In genomic region chr16:81798311-81799137, GRCh38 we compare ENCODE assay signal across 8 cellular contexts. TPM values are rescaled to one million over a fixed set of nuclear protein-coding genes. Genes with fewer than 3 reads are reported as not detected.
DNase-seq lines count a peak whose midpoint lies in the region; ATAC-seq and FAIRE-seq lines count a peak whose summit lies in the region.

No MANE protein-coding gene starts in this region.

- H3K4me3 Mint-ChIP-seq in stimulated activated effector memory CD8-positive, alpha-beta T cell treated with anti-CD3 and anti-CD28 coated beads, Interleukin-12 subunit alpha, Interleukin-12 subunit beta, amount 100 ng/mL, for 72 hours, result peak overlapping the region; percentile 50

- FAIRE-seq in urothelium cell line (lab: Jason Lieb, UNC), result no peak

- no peaks in the 10 kb centered on the region for H3K9me3 Mint-ChIP-seq in stimulated activated effector memory CD8-positive, alpha-beta T cell treated with anti-CD3 and anti-CD28 coated beads, Interleukin-12 subunit alpha, Interleukin-12 subunit beta, amount 100 ng/mL, for 72 hours

- ATAC-seq in GM19328 (IDR thresholded peaks at IDR 0.05; ENCODE audit: unreplicated experiment) (peak; percentile 52), HG03196 (IDR thresholded peaks at IDR 0.05; ENCODE audit: unreplicated experiment) (peak; percentile 61)
- ATAC-seq in stimulated activated effector memory CD8-positive, alpha-beta T cell treated with anti-CD3 and anti-CD28 coated beads, Interleukin-12 subunit alpha, Interleukin-12 subunit beta, amount 100 ng/mL, for 72 hours, result peak; percentile 75

- peaks cover 38% of the 10 kb centered on the region for H3K4me1 Mint-ChIP-seq in stimulated activated effector memory CD8-positive, alpha-beta T cell treated with anti-CD3 and anti-CD28 coated beads, Interleukin-12 subunit alpha, Interleukin-12 subunit beta, amount 100 ng/mL, for 72 hours

- peak overlapping the region; percentile 82 for H3K27ac Mint-ChIP-seq in stimulated activated effector memory CD8-positive, alpha-beta T cell treated with anti-CD3 and anti-CD28 coated beads, Interleukin-12 subunit alpha, Interleukin-12 subunit beta, amount 100 ng/mL, for 72 hours

- H3K36me3 Mint-ChIP-seq in stimulated activated effector memory CD8-positive, alpha-beta T cell treated with anti-CD3 and anti-CD28 coated beads, Interleukin-12 subunit alpha, Interleukin-12 subunit beta, amount 100 ng/mL, for 72 hours, result no peaks in the 10 kb centered on the region

- DNase-seq in GDM1 (lab: John Stamatoyannopoulos, UW) (peak; percentile 29), mucosa of gallbladder (ENCODE audit: low spot score) (no peak), Ammon's horn (ENCODE audit: low spot score) (no peak), urothelium cell line (ENCODE audit: low spot score) (no peak)
- peak; percentile 20 to 35 for DNase-seq in activated CD4-positive, alpha-beta T cell treated with anti-CD3 and anti-CD28 coated beads, Interleukin-2, amount 50 U/mL, for 48 hours
- DNase-seq in stimulated activated effector memory CD8-positive, alpha-beta T cell treated with anti-CD3 and anti-CD28 coated beads, Interleukin-12 subunit alpha, Interleukin-12 subunit beta, amount 100 ng/mL, for 72 hours (ENCODE audit: low spot score in 2 of 2), result peak; percentile 24 to 86

RNA-seq across cellular contexts. Expression of gene PLCG2, which starts 19.4 kb away (rescaled TPM):
- total RNA-seq in mucosa of gallbladder, result 130 TPM

Comparison
In these comparisons a context has a peak if more than half of its experiments do, and no peak if none do; other contexts are left out.
1. DNase-seq: peak in GDM1 (single experiment), activated CD4-positive, alpha-beta T cell treated with anti-CD3 and anti-CD28 coated beads, Interleukin-2, amount 50 U/mL, for 48 hours (2 of 2) and stimulated activated effector memory CD8-positive, alpha-beta T cell treated with anti-CD3 and anti-CD28 coated beads, Interleukin-12 subunit alpha, Interleukin-12 subunit beta, amount 100 ng/mL, for 72 hours (2 of 2); none in mucosa of gallbladder (single experiment), Ammon's horn (single experiment) and urothelium cell line (single experiment).
2. Peak in every context shown above with its lines, with median percentiles within 50 percentile points of each other: ATAC-seq.